ENCODE assay signal across 1 cellular context in genomic region chr3:14405886-14406238, GRCh38.
TF ChIP-seq lines count a peak whose summit lies in the region.

No MANE protein-coding gene starts in this region.

TF ChIP-seq in K562, 482 proteins besides CTCF, POLR2A, EP300 and RAD21 (continued from another document and continues in another):
- TF ChIP-seq TCF7 (IDR thresholded peaks at IDR 0.05; ENCODE audit: borderline replicate concordance) = no peak
- no peak for TF ChIP-seq TSC22D4 (tag; IDR thresholded peaks at IDR 0.05)
- TF ChIP-seq, protein P1, sequence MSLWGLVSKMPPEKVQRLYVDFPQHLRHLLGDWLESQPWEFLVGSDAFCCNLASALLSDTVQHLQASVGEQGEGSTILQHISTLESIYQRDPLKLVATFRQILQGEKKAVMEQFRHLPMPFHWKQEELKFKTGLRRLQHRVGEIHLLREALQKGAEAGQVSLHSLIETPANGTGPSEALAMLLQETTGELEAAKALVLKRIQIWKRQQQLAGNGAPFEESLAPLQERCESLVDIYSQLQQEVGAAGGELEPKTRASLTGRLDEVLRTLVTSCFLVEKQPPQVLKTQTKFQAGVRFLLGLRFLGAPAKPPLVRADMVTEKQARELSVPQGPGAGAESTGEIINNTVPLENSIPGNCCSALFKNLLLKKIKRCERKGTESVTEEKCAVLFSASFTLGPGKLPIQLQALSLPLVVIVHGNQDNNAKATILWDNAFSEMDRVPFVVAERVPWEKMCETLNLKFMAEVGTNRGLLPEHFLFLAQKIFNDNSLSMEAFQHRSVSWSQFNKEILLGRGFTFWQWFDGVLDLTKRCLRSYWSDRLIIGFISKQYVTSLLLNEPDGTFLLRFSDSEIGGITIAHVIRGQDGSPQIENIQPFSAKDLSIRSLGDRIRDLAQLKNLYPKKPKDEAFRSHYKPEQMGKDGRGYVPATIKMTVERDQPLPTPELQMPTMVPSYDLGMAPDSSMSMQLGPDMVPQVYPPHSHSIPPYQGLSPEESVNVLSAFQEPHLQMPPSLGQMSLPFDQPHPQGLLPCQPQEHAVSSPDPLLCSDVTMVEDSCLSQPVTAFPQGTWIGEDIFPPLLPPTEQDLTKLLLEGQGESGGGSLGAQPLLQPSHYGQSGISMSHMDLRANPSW (CRISPR knock-in tag; IDR thresholded peaks at IDR 0.05) = no peak
- TF ChIP-seq CC2D1A (IDR thresholded peaks at IDR 0.05) = no peak
- TF ChIP-seq TFE3 (CRISPR knock-in tag; IDR thresholded peaks at IDR 0.05) = no peak
- no peak for TF ChIP-seq ZC3H8 (IDR thresholded peaks at IDR 0.05)
- no peak for TF ChIP-seq BRD9 (IDR thresholded peaks at IDR 0.05; ENCODE audit: low read depth, partially characterized antibody)
- no peak for TF ChIP-seq BCOR (IDR thresholded peaks at IDR 0.05)
- 0 out of 2 replicates have a peak, but pooled peaks have one; percentile 50 for TF ChIP-seq SP1 (CRISPR knock-in tag; IDR thresholded peaks at IDR 0.05)
- TF ChIP-seq DEAF1 (CRISPR knock-in tag; IDR thresholded peaks at IDR 0.05) = no peak
- no peak for TF ChIP-seq RFX1 (IDR thresholded peaks at IDR 0.05)
- TF ChIP-seq E2F5 (CRISPR knock-in tag; IDR thresholded peaks at IDR 0.05) = no peak
- TF ChIP-seq HDGF (IDR thresholded peaks at IDR 0.05) = 0 out of 2 replicates have a peak, but pooled peaks have one; percentile 32
- TF ChIP-seq NCOA4 (IDR thresholded peaks at IDR 0.05; ENCODE audit: partially characterized antibody) = no peak
- TF ChIP-seq, protein P2, sequence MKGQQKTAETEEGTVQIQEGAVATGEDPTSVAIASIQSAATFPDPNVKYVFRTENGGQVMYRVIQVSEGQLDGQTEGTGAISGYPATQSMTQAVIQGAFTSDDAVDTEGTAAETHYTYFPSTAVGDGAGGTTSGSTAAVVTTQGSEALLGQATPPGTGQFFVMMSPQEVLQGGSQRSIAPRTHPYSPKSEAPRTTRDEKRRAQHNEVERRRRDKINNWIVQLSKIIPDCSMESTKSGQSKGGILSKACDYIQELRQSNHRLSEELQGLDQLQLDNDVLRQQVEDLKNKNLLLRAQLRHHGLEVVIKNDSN (CRISPR knock-in tag; IDR thresholded peaks at IDR 0.05) = no peak
- no peak for TF ChIP-seq TAF9B (IDR thresholded peaks at IDR 0.05; ENCODE audit: partially characterized antibody)
- TF ChIP-seq BRCA1 (IDR thresholded peaks at IDR 0.05) = no peak
- TF ChIP-seq BRCA1 (CRISPR knock-in tag; IDR thresholded peaks at IDR 0.05) = no peak
- no peak for TF ChIP-seq CTCFL (IDR thresholded peaks at IDR 0.05; ENCODE audit: borderline replicate concordance, insufficient read depth, low read depth, low read length, poor library complexity, severe bottlenecking)
- no peak for TF ChIP-seq FUS (optimal IDR thresholded peaks at IDR 0.05; ENCODE audit: low read depth, low read length)
- TF ChIP-seq FOXA3 (CRISPR knock-in tag; conservative IDR thresholded peaks at IDR 0.05 in 1 of 2, IDR thresholded peaks at IDR 0.05 in 1 of 2) = no peak
- TF ChIP-seq CBX5 (IDR thresholded peaks at IDR 0.05; ENCODE audit: borderline replicate concordance, low read depth) = no peak
- TF ChIP-seq BACH1 (tag; IDR thresholded peaks at IDR 0.05) = peak; percentile 3; the same call in 1 of the 2 replicates
- no peak for TF ChIP-seq HDAC6 (IDR thresholded peaks at IDR 0.05; ENCODE audit: low read depth, low read length)
- TF ChIP-seq KLF6 (CRISPR knock-in tag; IDR thresholded peaks at IDR 0.05; ENCODE audit: borderline replicate concordance) = no peak
- TF ChIP-seq ZNF740 (CRISPR knock-in tag; IDR thresholded peaks at IDR 0.05) = no peak
- TF ChIP-seq ZNF740 (tag; IDR thresholded peaks at IDR 0.05) = no peak
- TF ChIP-seq ETV1 (tag; conservative IDR thresholded peaks at IDR 0.05; ENCODE audit: low read depth) = no peak
- TF ChIP-seq GABPB2 (CRISPR knock-in tag; conservative IDR thresholded peaks at IDR 0.05) = no peak
- TF ChIP-seq TSHZ1 (CRISPR knock-in tag; IDR thresholded peaks at IDR 0.05) = no peak
- TF ChIP-seq FIP1L1 (IDR thresholded peaks at IDR 0.05; ENCODE audit: low read depth, low read length, poor library complexity, severe bottlenecking) = no peak
- TF ChIP-seq SLC30A9 (CRISPR knock-in tag; IDR thresholded peaks at IDR 0.05) = no peak
- TF ChIP-seq, protein P3, sequence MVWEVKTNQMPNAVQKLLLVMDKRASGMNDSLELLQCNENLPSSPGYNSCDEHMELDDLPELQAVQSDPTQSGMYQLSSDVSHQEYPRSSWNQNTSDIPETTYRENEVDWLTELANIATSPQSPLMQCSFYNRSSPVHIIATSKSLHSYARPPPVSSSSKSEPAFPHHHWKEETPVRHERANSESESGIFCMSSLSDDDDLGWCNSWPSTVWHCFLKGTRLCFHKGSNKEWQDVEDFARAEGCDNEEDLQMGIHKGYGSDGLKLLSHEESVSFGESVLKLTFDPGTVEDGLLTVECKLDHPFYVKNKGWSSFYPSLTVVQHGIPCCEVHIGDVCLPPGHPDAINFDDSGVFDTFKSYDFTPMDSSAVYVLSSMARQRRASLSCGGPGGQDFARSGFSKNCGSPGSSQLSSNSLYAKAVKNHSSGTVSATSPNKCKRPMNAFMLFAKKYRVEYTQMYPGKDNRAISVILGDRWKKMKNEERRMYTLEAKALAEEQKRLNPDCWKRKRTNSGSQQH (CRISPR knock-in tag; IDR thresholded peaks at IDR 0.05) = no peak
- TF ChIP-seq, protein P4, sequence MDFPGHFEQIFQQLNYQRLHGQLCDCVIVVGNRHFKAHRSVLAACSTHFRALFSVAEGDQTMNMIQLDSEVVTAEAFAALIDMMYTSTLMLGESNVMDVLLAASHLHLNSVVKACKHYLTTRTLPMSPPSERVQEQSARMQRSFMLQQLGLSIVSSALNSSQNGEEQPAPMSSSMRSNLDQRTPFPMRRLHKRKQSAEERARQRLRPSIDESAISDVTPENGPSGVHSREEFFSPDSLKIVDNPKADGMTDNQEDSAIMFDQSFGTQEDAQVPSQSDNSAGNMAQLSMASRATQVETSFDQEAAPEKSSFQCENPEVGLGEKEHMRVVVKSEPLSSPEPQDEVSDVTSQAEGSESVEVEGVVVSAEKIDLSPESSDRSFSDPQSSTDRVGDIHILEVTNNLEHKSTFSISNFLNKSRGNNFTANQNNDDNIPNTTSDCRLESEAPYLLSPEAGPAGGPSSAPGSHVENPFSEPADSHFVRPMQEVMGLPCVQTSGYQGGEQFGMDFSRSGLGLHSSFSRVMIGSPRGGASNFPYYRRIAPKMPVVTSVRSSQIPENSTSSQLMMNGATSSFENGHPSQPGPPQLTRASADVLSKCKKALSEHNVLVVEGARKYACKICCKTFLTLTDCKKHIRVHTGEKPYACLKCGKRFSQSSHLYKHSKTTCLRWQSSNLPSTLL (IDR thresholded peaks at IDR 0.05) = no peak
- no peak for TF ChIP-seq NRF1 (conservative IDR thresholded peaks at IDR 0.05 in 1 of 2, IDR thresholded peaks at IDR 0.05 in 1 of 2)
- no peak for TF ChIP-seq BHLHE40 (IDR thresholded peaks at IDR 0.05; ENCODE audit: low read length)
- TF ChIP-seq SMARCA4 (IDR thresholded peaks at IDR 0.05) = no peak
- no peak; the same call in 1 of the 2 replicates for TF ChIP-seq SMAD4 (CRISPR knock-in tag; conservative IDR thresholded peaks at IDR 0.05)
- TF ChIP-seq NBN (IDR thresholded peaks at IDR 0.05; ENCODE audit: low read depth) = no peak
- TF ChIP-seq FOXP1 (CRISPR knock-in tag; IDR thresholded peaks at IDR 0.05) = no peak
- TF ChIP-seq DMBX1 (CRISPR knock-in tag; IDR thresholded peaks at IDR 0.05; ENCODE audit: borderline replicate concordance) = peak; percentile 52; the same call in 1 of the 2 replicates
- peak; percentile 26; the same call in 1 of the 2 replicates for TF ChIP-seq ZNF165 (CRISPR knock-in tag; IDR thresholded peaks at IDR 0.05; ENCODE audit: borderline replicate concordance)
- TF ChIP-seq VEZF1 (CRISPR knock-in tag; IDR thresholded peaks at IDR 0.05) = peak; percentile 48
- TF ChIP-seq ZNF511 (CRISPR knock-in tag; IDR thresholded peaks at IDR 0.05) = no peak
- no peak for TF ChIP-seq CBFA2T2 (conservative IDR thresholded peaks at IDR 0.05)
